Comparison of ENCODE assay signal across 8 cellular contexts in the genomic region with DNA sequence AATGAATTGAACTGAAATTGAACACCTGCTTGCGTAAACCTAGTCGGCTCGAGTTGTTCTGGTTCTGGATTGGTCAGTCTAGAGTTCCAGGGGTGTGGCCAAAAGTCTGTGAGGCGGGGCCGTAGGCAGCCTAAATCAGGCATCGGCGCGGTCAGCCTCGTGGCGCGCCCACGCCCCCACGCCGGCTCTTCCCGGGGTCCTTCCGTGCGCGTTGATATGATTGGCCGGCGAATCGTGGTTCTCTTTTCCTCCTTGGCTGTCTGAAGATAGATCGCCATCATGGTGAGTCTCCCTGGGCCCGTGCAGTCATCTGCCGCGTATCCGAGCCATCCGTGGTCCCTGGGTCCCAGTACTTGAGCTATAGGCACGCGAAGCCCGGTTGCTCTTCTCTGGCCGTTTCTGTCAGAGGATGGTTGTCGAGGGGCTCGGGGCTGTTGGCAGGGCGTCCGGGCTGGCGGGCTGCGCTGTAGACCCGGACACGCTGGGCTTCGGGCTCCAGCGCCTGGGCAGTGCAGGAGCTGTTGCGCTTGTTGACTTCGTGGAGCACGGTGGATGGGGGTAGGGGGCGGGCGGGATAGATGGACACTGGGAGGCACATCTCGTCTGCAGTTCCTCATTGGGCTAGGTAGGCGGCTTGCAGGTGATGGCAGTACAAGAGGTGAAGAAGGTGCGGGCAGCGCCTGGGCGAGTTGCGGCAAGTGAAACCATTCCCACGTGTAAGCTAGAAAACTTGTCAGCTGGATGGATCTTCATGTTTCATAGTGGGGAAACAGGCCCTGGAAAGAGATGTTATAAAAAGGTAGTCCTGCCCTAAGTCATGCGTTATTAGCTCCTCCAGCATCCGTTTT. TPM values are rescaled to one million over a fixed set of nuclear protein-coding genes. Genes with fewer than 3 reads are reported as not detected.
DNase-seq lines count a peak whose midpoint lies in the region; ATAC-seq lines count a peak whose summit lies in the region.

Gene RPS24, plus strand, starts transcription at position 241 of the 848 bp plus-strand sequence. Its CDS starts 39 bp downstream, at position 280.

- H3K27ac ChIP-seq in temporal lobe (ENCODE audit: low read depth, low read length): no peak within 1 kb of the TSS

- peak; percentile 87 for ATAC-seq in HG02610 (IDR thresholded peaks at IDR 0.05; ENCODE audit: unreplicated experiment)
- peak; percentile 86 to 87 for ATAC-seq in activated naive CD4-positive, alpha-beta T cell treated with anti-CD3 and anti-CD28 coated beads, Interleukin-2, amount 50 U/mL, for 72 hours

- DNase-seq in NCI-H1092 treated with DMSO at 0.1 percent for 48 hours (lab: John Stamatoyannopoulos, UW) (peak; percentile 93), SKM-1 (lab: John Stamatoyannopoulos, UW; ENCODE audit: unreplicated experiment) (peak; percentile 93), glomerular endothelial cell (ENCODE audit: extremely low read depth, low read depth, low spot score) (peak; percentile 94), occipital lobe (lab: John Stamatoyannopoulos, UW) (peak; percentile 92)
- peak; percentile 94 to 95 for DNase-seq in activated naive CD4-positive, alpha-beta T cell treated with anti-CD3 and anti-CD28 coated beads, Interleukin-2, amount 50 U/mL, for 72 hours (ENCODE audit: low spot score in 2 of 2)

- H3K9me3 Mint-ChIP-seq in activated naive CD4-positive, alpha-beta T cell treated with anti-CD3 and anti-CD28 coated beads, Interleukin-2, amount 50 U/mL, for 72 hours: no peaks in the 10 kb centered on the region

- peak within 1 kb of the TSS; percentile 89 to 98 for H3K27ac Mint-ChIP-seq in activated naive CD4-positive, alpha-beta T cell treated with anti-CD3 and anti-CD28 coated beads, Interleukin-2, amount 50 U/mL, for 72 hours

- H3K4me3 ChIP-seq in GM08714 (ENCODE audit: low read length): peak within 1 kb of the TSS; percentile 96

- peaks cover 39 to 47% of the 10 kb centered on the region in 2 donors for H3K36me3 Mint-ChIP-seq in activated naive CD4-positive, alpha-beta T cell treated with anti-CD3 and anti-CD28 coated beads, Interleukin-2, amount 50 U/mL, for 72 hours

RNA-seq across cellular contexts. Expression of gene RPS24, which starts in this region (rescaled TPM):
- 1,000 to 10,000 TPM; 1,685 to 1,956 TPM for total RNA-seq in activated naive CD4-positive, alpha-beta T cell treated with anti-CD3 and anti-CD28 coated beads, Interleukin-2, amount 50 U/mL, for 72 hours
- 1,840 and 2,519 TPM in 2 replicates for total RNA-seq in glomerular endothelial cell
- total RNA-seq in occipital lobe: 2,905 TPM
- 3,098 TPM for total RNA-seq in temporal lobe
